1 cellular context compared by ENCODE assay signal in genomic region chr19:39324242-39324842, GRCh38.
TF ChIP-seq lines count a peak whose summit lies in the region.

No MANE protein-coding gene starts in this region.

TF ChIP-seq in IMR-90, 13 proteins besides CTCF, POLR2A, EP300 and RAD21:
- no peak for TF ChIP-seq BHLHE40 (IDR thresholded peaks at IDR 0.05; ENCODE audit: low read depth, low read length)
- 0 out of 2 replicates have a peak, but pooled peaks have one; percentile 8 for TF ChIP-seq MAFK (IDR thresholded peaks at IDR 0.05; ENCODE audit: low read depth, low read length)
- no peak for TF ChIP-seq FOS (IDR thresholded peaks at IDR 0.05; ENCODE audit: low read depth, low read length)
- TF ChIP-seq MAZ (IDR thresholded peaks at IDR 0.05; ENCODE audit: borderline replicate concordance, low read depth, low read length) = no peak
- no peak for TF ChIP-seq USF2 (IDR thresholded peaks at IDR 0.05; ENCODE audit: low read depth, low read length)
- TF ChIP-seq NFE2L2 (IDR thresholded peaks at IDR 0.05; ENCODE audit: low read depth, low read length) = no peak
